Comparison of ENCODE assay signal across 9 cellular contexts in genomic region chr21:14773777-14774345, GRCh38.
DNase-seq lines count a peak whose midpoint lies in the region; ATAC-seq, FAIRE-seq and TF ChIP-seq lines count a peak whose summit lies in the region.
"Had no signal": no experiment of that assay in that cellular context is flagged by ENCODE, and none has a peak within 500 bp of the region (broad histone marks: within the 10 kb centered on the region; RNA-seq: fewer than 3 reads in every experiment).

No MANE protein-coding gene starts in this region.

- H3K4me1 ChIP-seq in A549 = no peaks in the 10 kb centered on the region
- H3K4me1 ChIP-seq: gastrocnemius medialis had no signal

- TF ChIP-seq POLR2A in A549 (IDR thresholded peaks at IDR 0.05; ENCODE audit: low read length) = no peak

- no peak overlapping the region for H3K4me2 ChIP-seq in A549

- CTCF ChIA-PET in A549 (lab: Yijun Ruan, JAX) = no interaction called here
- CTCF ChIA-PET in RWPE1 (lab: Yijun Ruan, JAX) = interaction anchor here (0.5 to 0.9 kb wide), 3 partner anchors 62 to 639 kb away, joined by 3 to 5 read pairs (median 3); no protein-coding TSS in a partner anchor

- no peak overlapping the region for H3K4me3 ChIP-seq in A549
- H3K4me3 ChIP-seq: gastrocnemius medialis had no signal

- H3K9me3 ChIP-seq in A549 = no peaks in the 10 kb centered on the region
- H3K9me3 ChIP-seq: gastrocnemius medialis had no signal

- H3K27ac ChIP-seq in A549 = no peak overlapping the region
- H3K27ac ChIP-seq in RWPE1 = no peak overlapping the region
- H3K27ac ChIP-seq: gastrocnemius medialis had no signal

- FAIRE-seq in A549 (lab: Jason Lieb, UNC) = no peak

- ATAC-seq in A549 = no peak
- no peak for ATAC-seq in HG02840 (IDR thresholded peaks at IDR 0.05; ENCODE audit: low FRiP score, unreplicated experiment)
- ATAC-seq in GM18498 (IDR thresholded peaks at IDR 0.05; ENCODE audit: unreplicated experiment) = no peak
- ATAC-seq: gastrocnemius medialis had no signal

- peak in 1 of 2 experiments; percentile 23; a peak in 2 of 5 replicates for TF ChIP-seq RAD21 in A549 (conservative IDR thresholded peaks at IDR 0.05 in 1 of 2, IDR thresholded peaks at IDR 0.05 in 1 of 2)

- POLR2A ChIA-PET in A549 (lab: Yijun Ruan, JAX) = no interaction called here
- POLR2A ChIA-PET in RWPE1 (lab: Yijun Ruan, JAX; ENCODE audit: low non-redundant PET) = no interaction called here

- TF ChIP-seq EP300 in A549 (IDR thresholded peaks at IDR 0.05) = no peak

- TF ChIP-seq CTCF in A549 (IDR thresholded peaks at IDR 0.05) (0 out of 3 replicates have a peak, but pooled peaks have one; percentile 7), GM20000 (IDR thresholded peaks at IDR 0.05; ENCODE audit: extremely low read depth, missing control alignments) (peak; percentile 52), RWPE1 (conservative IDR thresholded peaks at IDR 0.05; ENCODE audit: low read depth) (no peak)

- peak in 1 of 2 experiments; percentile 19 for DNase-seq in A549 (ENCODE audit: low read depth in 1 of 2, low spot score in 1 of 2)
- DNase-seq in GM20000 (ENCODE audit: low spot score) = peak; percentile 22
- peak; percentile 23 for DNase-seq in RWPE1 (ENCODE audit: low spot score)
- peak in 3 of 4 experiments; percentile 12 to 35 (median 17) for DNase-seq in activated naive CD4-positive, alpha-beta T cell (lab: John Stamatoyannopoulos, UW)
- peak; percentile 36 for DNase-seq in iPS DF 4.7 (ENCODE audit: extremely low read depth, low spot score)
- DNase-seq in stimulated activated CD4-positive, alpha-beta T cell treated with anti-CD3 and anti-CD28 coated beads, Interleukin-4, amount 100 ng/mL, for 1 hour = peak; percentile 54

- 33% methylated on average over 5 of the region's 5 CpGs for WGBS in A549 (ENCODE audit: missing lambda C conversion rate)

TF ChIP-seq in A549, 52 proteins besides CTCF, POLR2A, EP300 and RAD21:
- TF ChIP-seq RFX5 (IDR thresholded peaks at IDR 0.05) = no peak
